9 cellular contexts compared by ENCODE assay signal in genomic region chr15:95025924-95026728, GRCh38.
A peak's percentile ranks its signal among the peaks of the same experiment; 100 is the strongest.
DNase-seq lines count a peak whose midpoint lies in the region; ATAC-seq and TF ChIP-seq lines count a peak whose summit lies in the region.
"Had no signal": no experiment of that assay in that cellular context is flagged by ENCODE, and none has a peak within 500 bp of the region (broad histone marks: within the 10 kb centered on the region; RNA-seq: fewer than 3 reads in every experiment).

No MANE protein-coding gene starts in this region.

- no peaks in the 10 kb centered on the region for H3K9me3 ChIP-seq in sigmoid colon

- ATAC-seq in GM21360 (IDR thresholded peaks at IDR 0.05; ENCODE audit: unreplicated experiment) (peak; percentile 60), GM21619 (IDR thresholded peaks at IDR 0.05; ENCODE audit: unreplicated experiment) (no peak), HG02571 (IDR thresholded peaks at IDR 0.05; ENCODE audit: unreplicated experiment) (no peak), HG03280 (IDR thresholded peaks at IDR 0.05; ENCODE audit: unreplicated experiment) (no peak)

- H3K36me3 ChIP-seq in sigmoid colon = no peaks in the 10 kb centered on the region

- TF ChIP-seq POLR2A in sigmoid colon (IDR thresholded peaks at IDR 0.05) = no peak

- CTCF ChIA-PET in RWPE1 (lab: Yijun Ruan, JAX) = interaction anchor here (0.6 to 0.8 kb wide), 2 partner anchors 251 to 354 kb away, joined by 3 read pairs; no protein-coding TSS in a partner anchor

- DNase-seq in CMK (ENCODE audit: low read depth) (peak; percentile 14), RWPE1 (ENCODE audit: low spot score) (peak; percentile 65), fibroblast of mammary gland (ENCODE audit: low read depth) (peak; percentile 69), sigmoid colon (peak; percentile 65)

- POLR2A ChIA-PET in RWPE1 (lab: Yijun Ruan, JAX; ENCODE audit: low non-redundant PET) = interaction anchor here (0.6 kb wide), 1 partner anchor 392 kb away, joined by 3 read pairs; no protein-coding TSS in a partner anchor

- H3K4me1 ChIP-seq in sigmoid colon = no peaks in the 10 kb centered on the region

- intact Hi-C loops in sigmoid colon (cut with DNase I) = no loop called here

- TF ChIP-seq EP300 in sigmoid colon (IDR thresholded peaks at IDR 0.05) = no peak

- TF ChIP-seq CTCF in RWPE1 (conservative IDR thresholded peaks at IDR 0.05; ENCODE audit: low read depth) (peak; percentile 77), fibroblast of mammary gland (conservative IDR thresholded peaks at IDR 0.05; ENCODE audit: control insufficient read depth, insufficient read depth, low read depth, low read length) (peak; percentile 79), sigmoid colon (IDR thresholded peaks at IDR 0.05) (peak in 1 of 4 experiments; percentile 27)

- 85 to 90% methylated on average over 5 of the region's 5 CpGs for WGBS in sigmoid colon, 2 donors

- H3K4me3 ChIP-seq in fibroblast of mammary gland (ENCODE audit: control insufficient read depth, low read depth, low read length) = no peak overlapping the region
- H3K4me3 ChIP-seq in sigmoid colon = no peak overlapping the region
- H3K4me3 ChIP-seq: SK-N-MC had no signal

- H3K27me3 ChIP-seq in sigmoid colon = no peaks in the 10 kb centered on the region

- H3K27ac ChIP-seq in RWPE1 (no peak overlapping the region), sigmoid colon (no peak overlapping the region)
- H3K27ac ChIP-seq: SK-N-MC had no signal

Comparison
In these comparisons a context has a peak if more than half of its experiments do, and no peak if none do; other contexts are left out.
1. DNase-seq: peak in every context shown above with its lines; median percentile 69 in fibroblast of mammary gland; 65 in RWPE1; 65 in sigmoid colon; 14 in CMK.